1 cellular context compared by ENCODE assay signal in the genomic region with DNA sequence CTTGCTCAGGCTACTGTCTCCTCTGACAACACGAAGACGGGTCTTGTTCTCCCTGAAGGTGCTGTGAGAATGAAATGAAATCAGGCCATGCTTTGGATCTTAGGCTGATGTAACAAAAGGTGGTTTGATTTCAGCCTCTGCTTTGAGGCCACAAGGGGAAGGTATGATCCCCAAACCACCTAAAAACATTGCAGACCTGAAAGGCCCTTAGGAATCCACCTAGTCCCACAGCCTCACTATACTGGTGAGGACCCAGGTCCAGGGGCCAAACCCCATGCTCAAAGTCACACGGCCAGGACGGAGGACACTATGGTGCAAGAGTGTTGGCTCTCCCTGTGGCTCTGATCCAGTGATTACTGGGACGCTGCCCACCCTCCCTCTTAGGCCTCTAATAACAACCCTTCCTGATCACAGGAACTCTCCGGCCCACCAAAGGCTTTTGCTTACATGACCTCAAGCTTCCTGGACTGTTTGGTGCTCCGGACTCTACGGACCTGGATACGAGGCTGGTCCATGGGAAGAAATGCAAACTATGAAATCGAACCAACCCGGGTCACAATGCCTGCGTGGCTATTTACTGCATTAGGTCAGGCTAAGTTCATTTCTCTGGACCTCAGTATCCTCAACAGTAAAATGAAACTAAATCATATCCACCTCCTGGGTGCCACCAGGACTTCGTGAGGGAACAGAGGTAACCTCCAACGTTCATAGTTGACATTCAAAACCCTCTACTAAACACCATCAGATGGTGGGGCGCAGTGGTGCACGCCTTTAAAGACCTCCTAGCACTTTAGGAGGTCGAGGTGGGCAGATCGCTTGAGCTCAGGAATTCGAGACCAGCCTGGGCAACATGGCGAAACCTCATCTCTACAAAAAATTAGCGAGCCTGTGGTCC.
TF ChIP-seq lines count a peak whose summit lies in the region.

No MANE protein-coding gene starts in this region.

TF ChIP-seq in HepG2, 621 proteins besides CTCF, POLR2A, EP300 and RAD21 (continued from another document and continues in another):
- TF ChIP-seq, protein P1, sequence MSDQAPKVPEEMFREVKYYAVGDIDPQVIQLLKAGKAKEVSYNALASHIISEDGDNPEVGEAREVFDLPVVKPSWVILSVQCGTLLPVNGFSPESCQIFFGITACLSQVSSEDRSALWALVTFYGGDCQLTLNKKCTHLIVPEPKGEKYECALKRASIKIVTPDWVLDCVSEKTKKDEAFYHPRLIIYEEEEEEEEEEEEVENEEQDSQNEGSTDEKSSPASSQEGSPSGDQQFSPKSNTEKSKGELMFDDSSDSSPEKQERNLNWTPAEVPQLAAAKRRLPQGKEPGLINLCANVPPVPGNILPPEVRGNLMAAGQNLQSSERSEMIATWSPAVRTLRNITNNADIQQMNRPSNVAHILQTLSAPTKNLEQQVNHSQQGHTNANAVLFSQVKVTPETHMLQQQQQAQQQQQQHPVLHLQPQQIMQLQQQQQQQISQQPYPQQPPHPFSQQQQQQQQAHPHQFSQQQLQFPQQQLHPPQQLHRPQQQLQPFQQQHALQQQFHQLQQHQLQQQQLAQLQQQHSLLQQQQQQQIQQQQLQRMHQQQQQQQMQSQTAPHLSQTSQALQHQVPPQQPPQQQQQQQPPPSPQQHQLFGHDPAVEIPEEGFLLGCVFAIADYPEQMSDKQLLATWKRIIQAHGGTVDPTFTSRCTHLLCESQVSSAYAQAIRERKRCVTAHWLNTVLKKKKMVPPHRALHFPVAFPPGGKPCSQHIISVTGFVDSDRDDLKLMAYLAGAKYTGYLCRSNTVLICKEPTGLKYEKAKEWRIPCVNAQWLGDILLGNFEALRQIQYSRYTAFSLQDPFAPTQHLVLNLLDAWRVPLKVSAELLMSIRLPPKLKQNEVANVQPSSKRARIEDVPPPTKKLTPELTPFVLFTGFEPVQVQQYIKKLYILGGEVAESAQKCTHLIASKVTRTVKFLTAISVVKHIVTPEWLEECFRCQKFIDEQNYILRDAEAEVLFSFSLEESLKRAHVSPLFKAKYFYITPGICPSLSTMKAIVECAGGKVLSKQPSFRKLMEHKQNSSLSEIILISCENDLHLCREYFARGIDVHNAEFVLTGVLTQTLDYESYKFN (CRISPR knock-in tag; conservative IDR thresholded peaks at IDR 0.05) = no peak
- TF ChIP-seq TBX2 (CRISPR knock-in tag; IDR thresholded peaks at IDR 0.05; ENCODE audit: borderline replicate concordance) (0 out of 2 replicates have a peak, but pooled peaks have one; percentile 11), ZFP90 (CRISPR knock-in tag; IDR thresholded peaks at IDR 0.05; ENCODE audit: borderline replicate concordance) (peak; percentile 38; the same call in 1 of the 2 replicates), ISL2 (CRISPR knock-in tag; IDR thresholded peaks at IDR 0.05) (no peak), CREM (IDR thresholded peaks at IDR 0.05) (no peak), CREM (CRISPR knock-in tag; IDR thresholded peaks at IDR 0.05) (no peak), HNF4G (IDR thresholded peaks at IDR 0.05; ENCODE audit: borderline replicate concordance, low read depth, low read length) (no peak; the same call in 1 of the 2 replicates), HNF4G (CRISPR knock-in tag; IDR thresholded peaks at IDR 0.05; ENCODE audit: borderline replicate concordance, low read depth) (no peak), ZBTB42 (CRISPR knock-in tag; IDR thresholded peaks at IDR 0.05) (no peak; the same call in 1 of the 2 replicates), POGZ (CRISPR knock-in tag; IDR thresholded peaks at IDR 0.05) (peak; percentile 19; the same call in 1 of the 2 replicates), RXRB (CRISPR knock-in tag; IDR thresholded peaks at IDR 0.05; ENCODE audit: borderline replicate concordance) (peak; percentile 63; the same call in 1 of the 2 replicates), ZNF496 (CRISPR knock-in tag; IDR thresholded peaks at IDR 0.05; ENCODE audit: insufficient replicate concordance) (no peak), FOXO1 (CRISPR knock-in tag; IDR thresholded peaks at IDR 0.05) (no peak), CBX1 (IDR thresholded peaks at IDR 0.05; ENCODE audit: low read depth) (no peak), PHB2 (IDR thresholded peaks at IDR 0.05; ENCODE audit: partially characterized antibody) (no peak), JUNB (CRISPR knock-in tag; IDR thresholded peaks at IDR 0.05; ENCODE audit: borderline replicate concordance) (no peak), NPAS2 (CRISPR knock-in tag; IDR thresholded peaks at IDR 0.05; ENCODE audit: borderline replicate concordance) (no peak), EED (CRISPR knock-in tag; IDR thresholded peaks at IDR 0.05) (no peak), ZNF747 (CRISPR knock-in tag; IDR thresholded peaks at IDR 0.05; ENCODE audit: borderline replicate concordance) (no peak), HOXD1 (CRISPR knock-in tag; IDR thresholded peaks at IDR 0.05) (no peak), XRCC5 (optimal IDR thresholded peaks at IDR 0.05; ENCODE audit: low read length) (no peak), ZFP62 (CRISPR knock-in tag; IDR thresholded peaks at IDR 0.05) (no peak), ELF3 (CRISPR knock-in tag; IDR thresholded peaks at IDR 0.05) (no peak), HNRNPLL (IDR thresholded peaks at IDR 0.05; ENCODE audit: low read depth, low read length, poor library complexity, severe bottlenecking) (no peak), MTF2 (CRISPR knock-in tag; IDR thresholded peaks at IDR 0.05; ENCODE audit: borderline replicate concordance) (peak; percentile 79; the same call in 1 of the 2 replicates), BRD4 (CRISPR knock-in tag; IDR thresholded peaks at IDR 0.05) (no peak), SOX5 (CRISPR knock-in tag; IDR thresholded peaks at IDR 0.05; ENCODE audit: borderline replicate concordance) (no peak), HNRNPK (IDR thresholded peaks at IDR 0.05; ENCODE audit: low read depth, low read length, poor library complexity, severe bottlenecking) (no peak), NRL (CRISPR knock-in tag; IDR thresholded peaks at IDR 0.05; ENCODE audit: borderline replicate concordance) (no peak), IKZF4 (CRISPR knock-in tag; IDR thresholded peaks at IDR 0.05; ENCODE audit: borderline replicate concordance, low read depth, not compliant biosample characterization) (no peak)
- TF ChIP-seq, protein P2, sequence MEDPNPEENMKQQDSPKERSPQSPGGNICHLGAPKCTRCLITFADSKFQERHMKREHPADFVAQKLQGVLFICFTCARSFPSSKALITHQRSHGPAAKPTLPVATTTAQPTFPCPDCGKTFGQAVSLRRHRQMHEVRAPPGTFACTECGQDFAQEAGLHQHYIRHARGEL (CRISPR knock-in tag; IDR thresholded peaks at IDR 0.05) = no peak
- TF ChIP-seq, protein P3, sequence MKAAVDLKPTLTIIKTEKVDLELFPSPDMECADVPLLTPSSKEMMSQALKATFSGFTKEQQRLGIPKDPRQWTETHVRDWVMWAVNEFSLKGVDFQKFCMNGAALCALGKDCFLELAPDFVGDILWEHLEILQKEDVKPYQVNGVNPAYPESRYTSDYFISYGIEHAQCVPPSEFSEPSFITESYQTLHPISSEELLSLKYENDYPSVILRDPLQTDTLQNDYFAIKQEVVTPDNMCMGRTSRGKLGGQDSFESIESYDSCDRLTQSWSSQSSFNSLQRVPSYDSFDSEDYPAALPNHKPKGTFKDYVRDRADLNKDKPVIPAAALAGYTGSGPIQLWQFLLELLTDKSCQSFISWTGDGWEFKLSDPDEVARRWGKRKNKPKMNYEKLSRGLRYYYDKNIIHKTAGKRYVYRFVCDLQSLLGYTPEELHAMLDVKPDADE (CRISPR knock-in tag; IDR thresholded peaks at IDR 0.05) = no peak
- TF ChIP-seq, protein P4, sequence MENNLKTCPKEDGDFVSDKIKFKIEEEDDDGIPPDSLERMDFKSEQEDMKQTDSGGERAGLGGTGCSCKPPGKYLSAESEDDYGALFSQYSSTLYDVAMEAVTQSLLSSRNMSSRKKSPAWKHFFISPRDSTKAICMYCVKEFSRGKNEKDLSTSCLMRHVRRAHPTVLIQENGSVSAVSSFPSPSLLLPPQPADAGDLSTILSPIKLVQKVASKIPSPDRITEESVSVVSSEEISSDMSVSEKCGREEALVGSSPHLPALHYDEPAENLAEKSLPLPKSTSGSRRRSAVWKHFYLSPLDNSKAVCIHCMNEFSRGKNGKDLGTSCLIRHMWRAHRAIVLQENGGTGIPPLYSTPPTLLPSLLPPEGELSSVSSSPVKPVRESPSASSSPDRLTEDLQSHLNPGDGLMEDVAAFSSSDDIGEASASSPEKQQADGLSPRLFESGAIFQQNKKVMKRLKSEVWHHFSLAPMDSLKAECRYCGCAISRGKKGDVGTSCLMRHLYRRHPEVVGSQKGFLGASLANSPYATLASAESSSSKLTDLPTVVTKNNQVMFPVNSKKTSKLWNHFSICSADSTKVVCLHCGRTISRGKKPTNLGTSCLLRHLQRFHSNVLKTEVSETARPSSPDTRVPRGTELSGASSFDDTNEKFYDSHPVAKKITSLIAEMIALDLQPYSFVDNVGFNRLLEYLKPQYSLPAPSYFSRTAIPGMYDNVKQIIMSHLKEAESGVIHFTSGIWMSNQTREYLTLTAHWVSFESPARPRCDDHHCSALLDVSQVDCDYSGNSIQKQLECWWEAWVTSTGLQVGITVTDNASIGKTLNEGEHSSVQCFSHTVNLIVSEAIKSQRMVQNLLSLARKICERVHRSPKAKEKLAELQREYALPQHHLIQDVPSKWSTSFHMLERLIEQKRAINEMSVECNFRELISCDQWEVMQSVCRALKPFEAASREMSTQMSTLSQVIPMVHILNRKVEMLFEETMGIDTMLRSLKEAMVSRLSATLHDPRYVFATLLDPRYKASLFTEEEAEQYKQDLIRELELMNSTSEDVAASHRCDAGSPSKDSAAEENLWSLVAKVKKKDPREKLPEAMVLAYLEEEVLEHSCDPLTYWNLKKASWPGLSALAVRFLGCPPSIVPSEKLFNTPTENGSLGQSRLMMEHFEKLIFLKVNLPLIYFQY (CRISPR knock-in tag; IDR thresholded peaks at IDR 0.05; ENCODE audit: borderline replicate concordance) = peak; percentile 28; the same call in 1 of the 2 replicates
- TF ChIP-seq, protein P5, sequence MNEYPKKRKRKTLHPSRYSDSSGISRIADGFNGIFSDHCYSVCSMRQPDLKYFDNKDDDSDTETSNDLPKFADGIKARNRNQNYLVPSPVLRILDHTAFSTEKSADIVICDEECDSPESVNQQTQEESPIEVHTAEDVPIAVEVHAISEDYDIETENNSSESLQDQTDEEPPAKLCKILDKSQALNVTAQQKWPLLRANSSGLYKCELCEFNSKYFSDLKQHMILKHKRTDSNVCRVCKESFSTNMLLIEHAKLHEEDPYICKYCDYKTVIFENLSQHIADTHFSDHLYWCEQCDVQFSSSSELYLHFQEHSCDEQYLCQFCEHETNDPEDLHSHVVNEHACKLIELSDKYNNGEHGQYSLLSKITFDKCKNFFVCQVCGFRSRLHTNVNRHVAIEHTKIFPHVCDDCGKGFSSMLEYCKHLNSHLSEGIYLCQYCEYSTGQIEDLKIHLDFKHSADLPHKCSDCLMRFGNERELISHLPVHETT (CRISPR knock-in tag; conservative IDR thresholded peaks at IDR 0.05) = no peak
- TF ChIP-seq, protein P6, sequence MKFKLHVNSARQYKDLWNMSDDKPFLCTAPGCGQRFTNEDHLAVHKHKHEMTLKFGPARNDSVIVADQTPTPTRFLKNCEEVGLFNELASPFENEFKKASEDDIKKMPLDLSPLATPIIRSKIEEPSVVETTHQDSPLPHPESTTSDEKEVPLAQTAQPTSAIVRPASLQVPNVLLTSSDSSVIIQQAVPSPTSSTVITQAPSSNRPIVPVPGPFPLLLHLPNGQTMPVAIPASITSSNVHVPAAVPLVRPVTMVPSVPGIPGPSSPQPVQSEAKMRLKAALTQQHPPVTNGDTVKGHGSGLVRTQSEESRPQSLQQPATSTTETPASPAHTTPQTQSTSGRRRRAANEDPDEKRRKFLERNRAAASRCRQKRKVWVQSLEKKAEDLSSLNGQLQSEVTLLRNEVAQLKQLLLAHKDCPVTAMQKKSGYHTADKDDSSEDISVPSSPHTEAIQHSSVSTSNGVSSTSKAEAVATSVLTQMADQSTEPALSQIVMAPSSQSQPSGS (CRISPR knock-in tag; IDR thresholded peaks at IDR 0.05) = no peak
- TF ChIP-seq, protein P7, sequence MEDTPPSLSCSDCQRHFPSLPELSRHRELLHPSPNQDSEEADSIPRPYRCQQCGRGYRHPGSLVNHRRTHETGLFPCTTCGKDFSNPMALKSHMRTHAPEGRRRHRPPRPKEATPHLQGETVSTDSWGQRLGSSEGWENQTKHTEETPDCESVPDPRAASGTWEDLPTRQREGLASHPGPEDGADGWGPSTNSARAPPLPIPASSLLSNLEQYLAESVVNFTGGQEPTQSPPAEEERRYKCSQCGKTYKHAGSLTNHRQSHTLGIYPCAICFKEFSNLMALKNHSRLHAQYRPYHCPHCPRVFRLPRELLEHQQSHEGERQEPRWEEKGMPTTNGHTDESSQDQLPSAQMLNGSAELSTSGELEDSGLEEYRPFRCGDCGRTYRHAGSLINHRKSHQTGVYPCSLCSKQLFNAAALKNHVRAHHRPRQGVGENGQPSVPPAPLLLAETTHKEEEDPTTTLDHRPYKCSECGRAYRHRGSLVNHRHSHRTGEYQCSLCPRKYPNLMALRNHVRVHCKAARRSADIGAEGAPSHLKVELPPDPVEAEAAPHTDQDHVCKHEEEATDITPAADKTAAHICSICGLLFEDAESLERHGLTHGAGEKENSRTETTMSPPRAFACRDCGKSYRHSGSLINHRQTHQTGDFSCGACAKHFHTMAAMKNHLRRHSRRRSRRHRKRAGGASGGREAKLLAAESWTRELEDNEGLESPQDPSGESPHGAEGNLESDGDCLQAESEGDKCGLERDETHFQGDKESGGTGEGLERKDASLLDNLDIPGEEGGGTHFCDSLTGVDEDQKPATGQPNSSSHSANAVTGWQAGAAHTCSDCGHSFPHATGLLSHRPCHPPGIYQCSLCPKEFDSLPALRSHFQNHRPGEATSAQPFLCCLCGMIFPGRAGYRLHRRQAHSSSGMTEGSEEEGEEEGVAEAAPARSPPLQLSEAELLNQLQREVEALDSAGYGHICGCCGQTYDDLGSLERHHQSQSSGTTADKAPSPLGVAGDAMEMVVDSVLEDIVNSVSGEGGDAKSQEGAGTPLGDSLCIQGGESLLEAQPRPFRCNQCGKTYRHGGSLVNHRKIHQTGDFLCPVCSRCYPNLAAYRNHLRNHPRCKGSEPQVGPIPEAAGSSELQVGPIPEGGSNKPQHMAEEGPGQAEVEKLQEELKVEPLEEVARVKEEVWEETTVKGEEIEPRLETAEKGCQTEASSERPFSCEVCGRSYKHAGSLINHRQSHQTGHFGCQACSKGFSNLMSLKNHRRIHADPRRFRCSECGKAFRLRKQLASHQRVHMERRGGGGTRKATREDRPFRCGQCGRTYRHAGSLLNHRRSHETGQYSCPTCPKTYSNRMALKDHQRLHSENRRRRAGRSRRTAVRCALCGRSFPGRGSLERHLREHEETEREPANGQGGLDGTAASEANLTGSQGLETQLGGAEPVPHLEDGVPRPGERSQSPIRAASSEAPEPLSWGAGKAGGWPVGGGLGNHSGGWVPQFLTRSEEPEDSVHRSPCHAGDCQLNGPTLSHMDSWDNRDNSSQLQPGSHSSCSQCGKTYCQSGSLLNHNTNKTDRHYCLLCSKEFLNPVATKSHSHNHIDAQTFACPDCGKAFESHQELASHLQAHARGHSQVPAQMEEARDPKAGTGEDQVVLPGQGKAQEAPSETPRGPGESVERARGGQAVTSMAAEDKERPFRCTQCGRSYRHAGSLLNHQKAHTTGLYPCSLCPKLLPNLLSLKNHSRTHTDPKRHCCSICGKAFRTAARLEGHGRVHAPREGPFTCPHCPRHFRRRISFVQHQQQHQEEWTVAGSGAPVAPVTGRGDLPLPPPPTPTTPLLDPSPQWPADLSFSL (CRISPR knock-in tag; IDR thresholded peaks at IDR 0.05) = no peak
